ENCODE assay signal across 11 cellular contexts in the genomic region with DNA sequence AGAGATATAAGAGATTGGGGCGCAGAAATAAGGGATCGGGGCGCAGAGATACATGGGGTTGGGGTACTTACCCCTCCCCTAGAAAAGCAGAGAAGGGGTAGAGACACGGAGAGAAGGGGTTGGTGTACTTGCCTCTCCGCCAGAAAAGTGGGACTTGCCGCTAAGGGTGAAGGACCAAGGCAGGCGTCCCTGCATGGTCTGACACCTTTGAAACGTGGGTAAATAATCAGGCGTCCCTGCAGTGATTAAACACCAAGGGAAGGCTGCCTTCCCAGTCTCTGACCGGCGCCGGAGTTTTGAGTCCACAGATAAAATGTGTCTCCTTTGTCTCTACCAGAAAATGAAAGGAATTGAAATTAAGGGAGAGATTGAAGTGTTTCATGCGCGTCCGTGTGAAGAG. TPM values are rescaled to one million over a fixed set of nuclear protein-coding genes. Genes with fewer than 3 reads are reported as not detected.
"Had no signal": no experiment of that assay in that cellular context is flagged by ENCODE, and none has a peak within 500 bp of the region (broad histone marks: within the 10 kb centered on the region; RNA-seq: fewer than 3 reads in every experiment).

No MANE protein-coding gene starts in this region.

RNA-seq across cellular contexts. Expression of a gene that starts 44.6 kb away (rescaled TPM):
- total RNA-seq: OCI-LY7, PC-3, PC-9, Peyer's patch, Right ventricle myocardium inferior, Right ventricle myocardium superior, RPMI7951, SJCRH30, SJSA1, SK-MEL-5 had no signal
- polyA plus RNA-seq: SK-N-SH had no signal
